Comparison of ENCODE assay signal across 9 cellular contexts in genomic region chr9:36665921-36666429, GRCh38.
DNase-seq lines count a peak whose midpoint lies in the region; ATAC-seq and TF ChIP-seq lines count a peak whose summit lies in the region.
"Had no signal": no experiment of that assay in that cellular context is flagged by ENCODE, and none has a peak within 500 bp of the region (broad histone marks: within the 10 kb centered on the region; RNA-seq: fewer than 3 reads in every experiment).

No MANE protein-coding gene starts in this region.

- H2BK12ac ChIP-seq in trophoblast cell (ENCODE audit: low read length), result peak overlapping the region; percentile 9

- H3K9ac ChIP-seq in trophoblast cell (ENCODE audit: low read length), result no peak overlapping the region

- H3K79me1 ChIP-seq in trophoblast cell (ENCODE audit: low read length), result peaks cover 2% of the 10 kb centered on the region

- H2BK5ac ChIP-seq in trophoblast cell (ENCODE audit: low read depth, low read length, poor library complexity), result peak overlapping the region; percentile 2

- WGBS in trophoblast cell (ENCODE audit: extremely low coverage, insufficient coverage, insufficient read length), result no CpG with 5 or more reads among the region's 3 CpGs
- WGBS in gastroesophageal sphincter (ENCODE audit: low coverage in 1 of 2), 2 donors, result 100% methylated on average over 1 to 3 of the region's 3 CpGs

- peak overlapping the region; percentile 28 for H3K18ac ChIP-seq in trophoblast cell (ENCODE audit: low read length)

- H3K27me3 ChIP-seq in RWPE2 (ENCODE audit: insufficient read depth, poor library complexity, severe bottlenecking) (no peaks in the 10 kb centered on the region), trophoblast cell (ENCODE audit: insufficient read depth, low read length) (no peaks in the 10 kb centered on the region), gastroesophageal sphincter (no peaks in the 10 kb centered on the region)
- H3K27me3 ChIP-seq: left lung had no signal

- no peak overlapping the region for H2AFZ ChIP-seq in trophoblast cell (ENCODE audit: insufficient read depth, low read length, poor library complexity)

- no peak overlapping the region for H3K14ac ChIP-seq in trophoblast cell (ENCODE audit: low read length)

- H3K36me3 ChIP-seq in RWPE2 (ENCODE audit: low read depth) (peaks cover 91% of the 10 kb centered on the region), trophoblast cell (ENCODE audit: control insufficient read depth in 1 of 2, insufficient read depth in 2 of 2, low read length in 2 of 2) (peaks cover 6 to 14% of the 10 kb centered on the region in 2 experiments), gastroesophageal sphincter (no peaks in the 10 kb centered on the region)
- H3K36me3 ChIP-seq: left lung had no signal

- no peak overlapping the region for H3K4me3 ChIP-seq in RWPE2 (ENCODE audit: severe bottlenecking)
- no peak overlapping the region for H3K4me3 ChIP-seq in trophoblast cell (ENCODE audit: low read depth, low read length)
- H3K4me3 ChIP-seq in gastroesophageal sphincter, result no peak overlapping the region
- H3K4me3 ChIP-seq: left lung had no signal

- ATAC-seq in HG02885 (IDR thresholded peaks at IDR 0.05; ENCODE audit: poor library complexity, unreplicated experiment) (peak; percentile 60), RWPE2 (ENCODE audit: low read depth) (peak; percentile 56; the same call in 2 of the 3 replicates), gastroesophageal sphincter (no peak)

- peak overlapping the region; percentile 4 for H4K91ac ChIP-seq in trophoblast cell (ENCODE audit: low read depth, low read length)

- TF ChIP-seq CTCF in RWPE2 (IDR thresholded peaks at IDR 0.05; ENCODE audit: poor library complexity, severe bottlenecking) (no peak), gastroesophageal sphincter (IDR thresholded peaks at IDR 0.05) (no peak)

- no peaks in the 10 kb centered on the region for H3K9me3 ChIP-seq in RWPE2 (ENCODE audit: severe bottlenecking)
- no peaks in the 10 kb centered on the region for H3K9me3 ChIP-seq in trophoblast cell (ENCODE audit: insufficient read depth, low read depth, low read length)
- H3K9me3 ChIP-seq in gastroesophageal sphincter, result no peaks in the 10 kb centered on the region
- H3K9me3 ChIP-seq: left lung had no signal

- H3K27ac ChIP-seq in RWPE2 (ENCODE audit: poor library complexity, severe bottlenecking), result no peak overlapping the region
- peak overlapping the region; percentile 67 for H3K27ac ChIP-seq in trophoblast cell (ENCODE audit: low read depth, low read length)
- no peak overlapping the region for H3K27ac ChIP-seq in gastroesophageal sphincter
- H3K27ac ChIP-seq: left lung had no signal

- no peak for TF ChIP-seq POLR2A in gastroesophageal sphincter (IDR thresholded peaks at IDR 0.05)

- H2AK5ac ChIP-seq in trophoblast cell (ENCODE audit: low read length), result no peak overlapping the region

- H3K4me1 ChIP-seq in RWPE2 (ENCODE audit: insufficient read depth, poor library complexity, severe bottlenecking) (peaks cover 10% of the 10 kb centered on the region), trophoblast cell (ENCODE audit: control insufficient read depth in 1 of 2, insufficient read depth in 2 of 2, low read length in 2 of 2) (peaks cover 3 to 12% of the 10 kb centered on the region in 2 experiments), gastroesophageal sphincter (no peaks in the 10 kb centered on the region)
- H3K4me1 ChIP-seq: left lung had no signal

- no peaks in the 10 kb centered on the region for H3K79me2 ChIP-seq in trophoblast cell (ENCODE audit: control insufficient read depth, insufficient read depth, low read length, poor library complexity)

- H4K12ac ChIP-seq in trophoblast cell (ENCODE audit: low read depth, low read length), result no peak overlapping the region

- H3K23ac ChIP-seq in trophoblast cell (ENCODE audit: low read length), result no peak overlapping the region

- DNase-seq in SKM-1 treated with dmso at 0.1 percent for 144 hours (lab: John Stamatoyannopoulos, UW; ENCODE audit: unreplicated experiment) (peak; percentile 12), SKM-1 (lab: John Stamatoyannopoulos, UW; ENCODE audit: unreplicated experiment) (no peak), RWPE2 (ENCODE audit: low spot score) (no peak), trophoblast cell (no peak), SHP77 (lab: John Stamatoyannopoulos, UW) (no peak)
- no peak for DNase-seq in stimulated activated CD4-positive, alpha-beta T cell treated with anti-CD3 and anti-CD28 coated beads, Interleukin-4, amount 100 ng/mL, for 24 hours
- DNase-seq: left lung had no signal

- H4K8ac ChIP-seq in trophoblast cell (ENCODE audit: low read depth, low read length), result no peak overlapping the region

- H2BK120ac ChIP-seq in trophoblast cell (ENCODE audit: insufficient read depth, low read length, poor library complexity), result no peak overlapping the region

- H3K4me2 ChIP-seq in trophoblast cell (ENCODE audit: low read length), result no peak overlapping the region

- H3K4ac ChIP-seq in trophoblast cell (ENCODE audit: low read depth, low read length), result no peak overlapping the region

- no peak for TF ChIP-seq EP300 in gastroesophageal sphincter (IDR thresholded peaks at IDR 0.05)
